7 cellular contexts compared by ENCODE assay signal in the genomic region with DNA sequence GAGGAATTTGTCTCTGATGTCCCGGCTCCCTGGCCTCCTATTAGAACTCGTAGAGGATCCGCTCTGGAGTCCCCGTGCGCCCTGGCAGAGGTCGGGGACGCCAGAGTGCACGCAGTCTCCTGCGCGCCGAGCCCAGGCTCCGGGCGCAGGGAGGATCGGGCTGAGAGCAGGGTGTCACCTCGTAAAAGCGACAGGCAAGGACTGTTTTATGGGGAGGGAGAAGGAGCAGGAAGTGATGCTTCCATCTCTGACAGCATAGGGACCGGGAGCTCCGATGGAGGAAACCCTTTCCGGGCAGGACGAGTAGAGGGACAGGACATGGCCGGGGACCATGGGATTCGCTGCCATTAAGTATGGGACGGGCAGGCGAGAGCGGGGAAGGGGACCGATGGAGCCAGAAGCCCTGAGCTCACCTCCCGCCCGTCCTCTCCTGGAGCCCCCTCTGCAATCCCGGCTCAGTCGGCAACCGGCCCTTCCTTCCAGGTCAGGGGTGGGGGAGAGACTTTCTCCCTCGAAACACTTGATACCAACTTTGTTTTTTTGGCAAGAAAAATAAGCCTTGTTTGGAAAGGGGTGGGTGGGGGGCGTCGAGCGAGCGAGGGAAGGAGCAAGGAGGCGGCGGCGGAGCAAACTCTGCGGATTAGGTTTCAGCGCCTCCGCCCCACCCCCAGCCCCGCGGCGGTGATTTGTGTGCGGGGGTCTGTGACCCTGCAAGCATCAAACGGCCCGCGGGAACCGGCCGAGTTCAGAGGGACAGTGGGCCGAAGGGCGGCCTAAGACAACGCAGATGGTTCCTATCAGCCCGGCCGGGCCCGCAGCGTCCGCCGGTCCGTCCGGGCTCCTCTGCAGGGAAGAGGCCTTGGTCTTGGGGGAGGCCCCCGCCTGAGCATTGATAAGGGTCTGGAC. TPM values are rescaled to one million over a fixed set of nuclear protein-coding genes. Genes with fewer than 3 reads are reported as not detected.
DNase-seq lines count a peak whose midpoint lies in the region; ATAC-seq and TF ChIP-seq lines count a peak whose summit lies in the region.

No MANE protein-coding gene starts in this region.

- H2BK20ac ChIP-seq in H9 (ENCODE audit: low read depth, low read length, poor library complexity, severe bottlenecking) = no peak overlapping the region

- no peak overlapping the region for H2AFZ ChIP-seq in H9 (ENCODE audit: low read length)
- H2AFZ ChIP-seq in smooth muscle cell (ENCODE audit: low read depth) = no peak overlapping the region

- H3K56ac ChIP-seq in H9 (ENCODE audit: insufficient read length, low read depth, low read length) = no peak overlapping the region

- no peaks in the 10 kb centered on the region for H3F3A ChIP-seq in smooth muscle cell (ENCODE audit: low read depth)

- peaks cover 18 to 50% of the 10 kb centered on the region in 2 experiments for H3K4me1 Mint-ChIP-seq in H9
- peaks cover 10% of the 10 kb centered on the region for H3K4me1 Mint-ChIP-seq in activated CD8-positive, alpha-beta T cell treated with anti-CD3 and anti-CD28 coated beads for 36 hours (ENCODE audit: low read depth)
- peaks cover 17 to 30% of the 10 kb centered on the region in 2 donors for H3K4me1 Mint-ChIP-seq in immature natural killer cell

- H3K27me3 Mint-ChIP-seq in H9 (ENCODE audit: low read depth) (peaks cover 100% of the 10 kb centered on the region), immature natural killer cell (ENCODE audit: low read depth in 3 of 3) (peaks cover 40 to 64% (median 62%) of the 10 kb centered on the region in 3 donors)
- peaks cover 76% of the 10 kb centered on the region for H3K27me3 Mint-ChIP-seq in activated CD8-positive, alpha-beta T cell treated with anti-CD3 and anti-CD28 coated beads for 36 hours

- no peaks in the 10 kb centered on the region for H4K20me1 ChIP-seq in H9 (ENCODE audit: control insufficient read depth, insufficient read depth, insufficient read length)
- no peaks in the 10 kb centered on the region for H4K20me1 ChIP-seq in smooth muscle cell (ENCODE audit: low read depth)

- peaks cover 11% of the 10 kb centered on the region for H3K23me2 ChIP-seq in H9 (ENCODE audit: insufficient read length, low read depth, low read length, poor library complexity, severe bottlenecking)

- H3K4me1 ChIP-seq in H9 (ENCODE audit: insufficient read depth, low read length) (no peaks in the 10 kb centered on the region; the same call in 1 of the 2 replicates), smooth muscle cell (ENCODE audit: low read depth) (peaks cover 29% of the 10 kb centered on the region)

- H3K23ac ChIP-seq in H9 (ENCODE audit: insufficient read length, low read depth, low read length) = no peak overlapping the region

- no peaks in the 10 kb centered on the region for H3K79me2 ChIP-seq in H9 (ENCODE audit: insufficient read depth, low read length)
- no peaks in the 10 kb centered on the region for H3K79me2 ChIP-seq in smooth muscle cell (ENCODE audit: low read depth)

- H3K27me3 ChIP-seq in H9 (ENCODE audit: insufficient read depth, low read length) (peaks cover 90% of the 10 kb centered on the region), smooth muscle cell (ENCODE audit: low read depth) (peaks cover 100% of the 10 kb centered on the region)

- no peaks in the 10 kb centered on the region for H3K9me3 ChIP-seq in H9 (ENCODE audit: control insufficient read depth, low read depth, low read length)
- no peaks in the 10 kb centered on the region for H3K9me3 ChIP-seq in smooth muscle cell (replicated peaks; ENCODE audit: low read depth)

- H2BK12ac ChIP-seq in H9 (ENCODE audit: insufficient read length, low read depth, low read length) = no peak overlapping the region

- no peak overlapping the region for H3T11ph ChIP-seq in H9 (ENCODE audit: low read length)

- H3K18ac ChIP-seq in H9 (ENCODE audit: insufficient read length, low read depth, low read length) = no peak overlapping the region

- H3K4me2 ChIP-seq in H9 (ENCODE audit: insufficient read depth, insufficient read length, low read length) (peak overlapping the region; percentile 69), smooth muscle cell (peak overlapping the region; percentile 73)

- H2BK5ac ChIP-seq in H9 (ENCODE audit: insufficient read length, low read length) = no peak overlapping the region

- ATAC-seq in activated CD8-positive, alpha-beta T cell treated with anti-CD3 and anti-CD28 coated beads for 36 hours = peak; percentile 45

- CTCF ChIA-PET in activated CD8-positive, alpha-beta T cell treated with anti-CD3 and anti-CD28 coated beads for 36 hours (lab: Charles Lee) = interaction anchor here (1.5 kb wide), 1 partner anchor 24 kb away, joined by 4 read pairs; no protein-coding TSS in a partner anchor

- H3K27ac Mint-ChIP-seq in H9 = no peak overlapping the region
- H3K27ac Mint-ChIP-seq in activated CD8-positive, alpha-beta T cell treated with anti-CD3 and anti-CD28 coated beads for 36 hours = no peak overlapping the region
- peak overlapping the region in 3 of 6 donors; percentile 50 to 79 (median 78) for H3K27ac Mint-ChIP-seq in immature natural killer cell

- no peak overlapping the region for H2BK120ac ChIP-seq in H9 (ENCODE audit: low read depth, low read length, poor library complexity, severe bottlenecking)

- POLR2A ChIA-PET in activated CD8-positive, alpha-beta T cell treated with anti-CD3 and anti-CD28 coated beads for 36 hours (lab: Charles Lee) = no interaction called here

- no peak overlapping the region for H3K9ac ChIP-seq in H9 (ENCODE audit: extremely low read depth, insufficient read length, low read length)
- no peak overlapping the region for H3K9ac ChIP-seq in smooth muscle cell (ENCODE audit: low read depth)

- no peak overlapping the region for H3K4me3 ChIP-seq in smooth muscle cell

- H2AK5ac ChIP-seq in H9 (ENCODE audit: insufficient read length, low read length) = no peak overlapping the region

- H2BK15ac ChIP-seq in H9 (ENCODE audit: low read depth, low read length) = no peak overlapping the region

- H3K27ac ChIP-seq in H9 (ENCODE audit: insufficient read length, low read depth, low read length) (no peak overlapping the region), smooth muscle cell (ENCODE audit: low read depth) (no peak overlapping the region), caudate nucleus (ENCODE audit: low read depth, low read length) (no peak overlapping the region)

- intact Hi-C loops in activated CD8-positive, alpha-beta T cell treated with anti-CD3 and anti-CD28 coated beads for 36 hours (cut with micrococcal nuclease) = no loop called here

- no peak overlapping the region for H4K5ac ChIP-seq in H9 (ENCODE audit: insufficient read length, low read depth, low read length)

- H3K14ac ChIP-seq in H9 (ENCODE audit: insufficient read depth, low read length) = no peak overlapping the region

- H3K36me3 Mint-ChIP-seq in H9 (ENCODE audit: insufficient read depth in 1 of 3, low read depth in 3 of 3) (no peaks in the 10 kb centered on the region), immature natural killer cell (no peaks in the 10 kb centered on the region)
- no peaks in the 10 kb centered on the region for H3K36me3 Mint-ChIP-seq in activated CD8-positive, alpha-beta T cell treated with anti-CD3 and anti-CD28 coated beads for 36 hours (ENCODE audit: low read depth)

- DNase-seq in H9 = peak; percentile 58
- no peak for DNase-seq in activated CD8-positive, alpha-beta T cell treated with anti-CD3 and anti-CD28 coated beads for 36 hours
- no peak for DNase-seq in immature natural killer cell
- no peak for DNase-seq in smooth muscle cell (lab: John Stamatoyannopoulos, UW; ENCODE audit: unreplicated experiment)
- no peak for DNase-seq in caudate nucleus (lab: John Stamatoyannopoulos, UW)
- DNase-seq in SIG-M5 treated with dmso at 0.1 percent for 504 hours (lab: John Stamatoyannopoulos, UW; ENCODE audit: unreplicated experiment) = no peak
- no peak for DNase-seq in 8988T

- H3K4me3 Mint-ChIP-seq in H9 = peak overlapping the region; percentile 42 to 79
- H3K4me3 Mint-ChIP-seq in activated CD8-positive, alpha-beta T cell treated with anti-CD3 and anti-CD28 coated beads for 36 hours = peak overlapping the region; percentile 54
- H3K4me3 Mint-ChIP-seq in immature natural killer cell = peak overlapping the region; percentile 75 to 93 (median 88)

- H4K91ac ChIP-seq in H9 (ENCODE audit: insufficient read length, low read depth, low read length) = no peak overlapping the region

- H3K9me3 Mint-ChIP-seq in H9 (no peaks in the 10 kb centered on the region; a peak in 1 of 5 replicates), immature natural killer cell (no peaks in the 10 kb centered on the region)
- H3K9me3 Mint-ChIP-seq in activated CD8-positive, alpha-beta T cell treated with anti-CD3 and anti-CD28 coated beads for 36 hours = no peaks in the 10 kb centered on the region

- TF ChIP-seq CTCF in H9 (conservative IDR thresholded peaks at IDR 0.05) (no peak), smooth muscle cell (IDR thresholded peaks at IDR 0.05; ENCODE audit: borderline replicate concordance, insufficient read depth, poor library complexity, severe bottlenecking) (no peak)
- TF ChIP-seq CTCF in activated CD8-positive, alpha-beta T cell treated with anti-CD3 and anti-CD28 coated beads for 36 hours (IDR thresholded peaks at IDR 0.05) = no peak

- no peak overlapping the region for H3K4ac ChIP-seq in H9 (ENCODE audit: low read depth, low read length)

- H3K36me3 ChIP-seq in smooth muscle cell (ENCODE audit: low read depth) = no peaks in the 10 kb centered on the region

- H4K8ac ChIP-seq in H9 (replicated peaks; ENCODE audit: insufficient read length, low read depth, low read length) = no peak overlapping the region

- no CpG with 5 or more reads among the region's 63 CpGs for WGBS in H9 (ENCODE audit: extremely low coverage, insufficient read length, low lambda C conversion rate)
- 4% methylated on average over 58 of the region's 63 CpGs for WGBS in smooth muscle cell (ENCODE audit: low lambda C conversion rate)

- H3K79me1 ChIP-seq in H9 (ENCODE audit: insufficient read depth, low read depth, low read length, poor library complexity, severe bottlenecking) = no peaks in the 10 kb centered on the region

RNA-seq across cellular contexts. Expression of gene LMX1B, which starts 12.6 kb away (rescaled TPM):
- total RNA-seq in H9 (2021) (0.70 and 0.85 TPM in 2 replicates), smooth muscle cell (not detected in 2 replicates)
- total RNA-seq in activated CD8-positive, alpha-beta T cell treated with anti-CD3 and anti-CD28 coated beads for 36 hours = not detected
- polyA plus RNA-seq in immature natural killer cell (not detected), smooth muscle cell (not detected in 2 replicates)
